Comparison of ENCODE assay signal across 8 cellular contexts in genomic region chr9:21326526-21327139, GRCh38. TPM values are rescaled to one million over a fixed set of nuclear protein-coding genes. Genes with fewer than 3 reads are reported as not detected.
DNase-seq lines count a peak whose midpoint lies in the region; ATAC-seq, FAIRE-seq and TF ChIP-seq lines count a peak whose summit lies in the region.

No MANE protein-coding gene starts in this region.

- peaks cover 36 to 46% of the 10 kb centered on the region in 2 donors for H3K4me1 ChIP-seq in thoracic aorta (ENCODE audit: control insufficient read depth in 1 of 2, low read depth in 2 of 2)

- peaks cover 8 to 20% (median 15%) of the 10 kb centered on the region in 3 donors for H3K36me3 Mint-ChIP-seq in immature natural killer cell

- DNase-seq in AG08396 (ENCODE audit: low spot score) (peak; percentile 18), GM12891 (ENCODE audit: insufficient read length, low spot score) (peak; percentile 12), NCI-H1694 treated with DMSO at 0.1 percent for 48 hours (lab: John Stamatoyannopoulos, UW) (peak; percentile 68), amniotic stem cell (lab: John Stamatoyannopoulos, UW) (peak; percentile 1), immature natural killer cell (peak; percentile 38 to 55 (median 39)), thoracic aorta (ENCODE audit: low spot score) (no peak)
- DNase-seq in stimulated activated naive CD4-positive, alpha-beta T cell treated with Interleukin-2 at 50 U/mL for 16 hours (lab: John Stamatoyannopoulos, UW) = no peak

- no peak overlapping the region for H3K4me3 ChIP-seq in thoracic aorta

- peak; percentile 84 for ATAC-seq in HG02678 (IDR thresholded peaks at IDR 0.05; ENCODE audit: unreplicated experiment)
- no peak for ATAC-seq in thoracic aorta (ENCODE audit: insufficient number of reproducible peaks, low FRiP score, low read depth)

- H3K9me3 ChIP-seq in thoracic aorta = no peaks in the 10 kb centered on the region

- no peak for TF ChIP-seq POLR2A in GM12891 (IDR thresholded peaks at IDR 0.05; ENCODE audit: low read depth, low read length)

- peak overlapping the region in 2 of 6 donors; percentile 48 to 78 for H3K27ac Mint-ChIP-seq in immature natural killer cell

- no peak overlapping the region for H3K27ac ChIP-seq in thoracic aorta

- peaks cover 40 to 81% of the 10 kb centered on the region in 2 donors for H3K4me1 Mint-ChIP-seq in immature natural killer cell

- H3K27me3 ChIP-seq in thoracic aorta (replicated peaks; ENCODE audit: insufficient read depth) = no peaks in the 10 kb centered on the region

- peak; percentile 51 for TF ChIP-seq CTCF in thoracic aorta (IDR thresholded peaks at IDR 0.05)

- H3K27me3 Mint-ChIP-seq in immature natural killer cell (ENCODE audit: low read depth in 3 of 3) = no peaks in the 10 kb centered on the region

- H3K9me3 Mint-ChIP-seq in immature natural killer cell = no peaks in the 10 kb centered on the region

- peaks cover 18% of the 10 kb centered on the region for H3K36me3 ChIP-seq in thoracic aorta

- peak; percentile 83 for FAIRE-seq in GM12891 (lab: Jason Lieb, UNC)

- H3K4me3 Mint-ChIP-seq in immature natural killer cell = peak overlapping the region in 1 of 5 donors; percentile 53

TF ChIP-seq in GM12891, 5 proteins besides CTCF, POLR2A, EP300 and RAD21:
- TF ChIP-seq TAF1 (IDR thresholded peaks at IDR 0.05; ENCODE audit: low read depth, low read length) = no peak
- no peak for TF ChIP-seq SPI1 (IDR thresholded peaks at IDR 0.05; ENCODE audit: low read depth, low read length)
- no peak for TF ChIP-seq POLR2AphosphoS5 (IDR thresholded peaks at IDR 0.05; ENCODE audit: low read depth, low read length)
- TF ChIP-seq PAX5 (IDR thresholded peaks at IDR 0.05; ENCODE audit: insufficient read depth, low read length, severe bottlenecking) = no peak
- no peak for TF ChIP-seq POU2F2 (IDR thresholded peaks at IDR 0.05; ENCODE audit: low read depth, low read length)

RNA-seq across cellular contexts. Expression of gene KLHL9, which starts 8.6 kb away (rescaled TPM):
- polyA plus RNA-seq in GM12891 (2012; ENCODE audit: low read depth, missing spikeins) = 8.0 TPM
- polyA plus RNA-seq in immature natural killer cell = 10 to 100 TPM in 2 of 3 donors, 1 to 10 TPM in 1; 7.5 to 14.2 (median 13.7) TPM
- 10 to 100 TPM; 14.9 to 23.4 TPM for total RNA-seq in thoracic aorta

RNA-seq across cellular contexts. Expression of gene IFNA5, which starts 21.5 kb away (rescaled TPM):
- not detected for polyA plus RNA-seq in GM12891 (2012; ENCODE audit: low read depth, missing spikeins)
- polyA plus RNA-seq in immature natural killer cell = not detected
- 1 to 10 TPM in 1 of 2 donors, under 1 TPM in 1; 0.68 to 2.5 TPM for total RNA-seq in thoracic aorta

RNA-seq across cellular contexts. Expression of gene IFNA6, which starts 24.1 kb away (rescaled TPM):
- polyA plus RNA-seq in GM12891 (2012; ENCODE audit: low read depth, missing spikeins) = not detected
- not detected for polyA plus RNA-seq in immature natural killer cell
- not detected for total RNA-seq in thoracic aorta

RNA-seq across cellular contexts. Expression of gene IFNA13, which starts 41.2 kb away (rescaled TPM):
- polyA plus RNA-seq in GM12891 (2012; ENCODE audit: low read depth, missing spikeins) = not detected
- polyA plus RNA-seq in immature natural killer cell = not detected
- total RNA-seq in thoracic aorta = not detected

RNA-seq across cellular contexts. Expression of gene IFNA2, which starts 58.6 kb away (rescaled TPM):
- 0.31 TPM for polyA plus RNA-seq in GM12891 (2012; ENCODE audit: low read depth, missing spikeins)
- not detected for polyA plus RNA-seq in immature natural killer cell
- not detected for total RNA-seq in thoracic aorta

Comparison
In these comparisons a context has a peak if more than half of its experiments do, and no peak if none do; other contexts are left out.
1. DNase-seq: peak in AG08396 (single experiment), GM12891 (single experiment), NCI-H1694 treated with DMSO at 0.1 percent for 48 hours (single experiment), amniotic stem cell (single experiment) and immature natural killer cell (3 of 3); none in thoracic aorta (single experiment) and stimulated activated naive CD4-positive, alpha-beta T cell treated with Interleukin-2 at 50 U/mL for 16 hours (single experiment).